8 cellular contexts compared by ENCODE assay signal in the genomic region with DNA sequence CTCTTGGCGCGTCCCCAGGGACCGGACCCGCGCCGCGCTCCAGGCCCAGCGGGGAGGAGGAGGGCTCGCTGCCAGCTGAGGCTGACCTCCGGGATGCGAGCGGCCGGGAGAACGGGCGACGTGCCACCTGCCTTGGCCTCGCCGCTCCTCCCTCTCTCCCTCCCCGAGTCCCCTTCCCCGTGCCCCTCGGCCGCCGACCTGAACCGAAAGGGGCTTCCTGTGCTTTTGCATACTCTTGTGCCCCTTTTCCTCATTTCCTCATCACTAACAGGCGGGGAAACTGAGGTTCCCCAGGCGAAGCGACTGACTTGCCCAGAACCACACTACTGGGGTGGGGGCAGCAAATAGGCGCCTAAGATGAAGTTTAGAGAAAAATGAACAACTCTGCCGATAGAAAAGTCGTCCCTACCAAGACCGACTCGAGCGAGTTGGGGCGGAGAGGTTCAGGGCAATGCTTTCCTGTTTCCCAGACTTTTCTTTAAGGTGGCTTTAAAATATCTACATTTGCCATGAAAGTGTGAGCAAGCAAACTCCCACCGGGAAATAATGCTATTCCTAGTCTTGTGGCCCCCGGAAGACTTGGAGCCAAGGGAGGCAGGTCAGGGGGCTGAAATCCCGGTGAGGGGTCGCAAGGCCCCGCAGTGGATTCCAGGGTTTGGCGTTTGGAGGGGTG. TPM values are rescaled to one million over a fixed set of nuclear protein-coding genes. Genes with fewer than 3 reads are reported as not detected.
DNase-seq lines count a peak whose midpoint lies in the region; ATAC-seq and TF ChIP-seq lines count a peak whose summit lies in the region.

No MANE protein-coding gene starts in this region.

- TF ChIP-seq CTCF in Calu3 (IDR thresholded peaks at IDR 0.05; ENCODE audit: unreplicated experiment) = no peak
- TF ChIP-seq CTCF in gastroesophageal sphincter (IDR thresholded peaks at IDR 0.05) = no peak

- H3K9me3 Mint-ChIP-seq in Calu3 (ENCODE audit: low read depth, unreplicated experiment) = no peaks in the 10 kb centered on the region
- H3K9me3 Mint-ChIP-seq in activated CD8-positive, alpha-beta T cell treated with anti-CD3 and anti-CD28 coated beads, Interleukin-2, amount 10 ng/mL, durations not matched to agents 7 days and 5 days (ENCODE audit: insufficient read depth) = no peaks in the 10 kb centered on the region

- POLR2A ChIA-PET in activated CD8-positive, alpha-beta T cell treated with anti-CD3 and anti-CD28 coated beads, Interleukin-2, amount 10 ng/mL, durations not matched to agents 7 days and 5 days (lab: Charles Lee) = interaction anchor here (0.5 to 4.1 kb wide), 26 partner anchors 8 to 373 kb away, joined by 3 to 25 read pairs (median 4); partner anchors contain the start of genes ATP6V0E1, BNIP1, ERGIC1 and RPL26L1

- no peak for TF ChIP-seq POLR2A in gastroesophageal sphincter (IDR thresholded peaks at IDR 0.05)

- WGBS in HUES64 = under 1% methylated on average over 40 of the region's 40 CpGs
- WGBS in gastroesophageal sphincter (ENCODE audit: low coverage in 1 of 2), 2 donors = 0 to 3% methylated on average over 6 to 7 of the region's 40 CpGs

- peak overlapping the region; percentile 87 for H3K4me3 ChIP-seq in HUES64 (ENCODE audit: low read length)
- H3K4me3 ChIP-seq in gastroesophageal sphincter = peak overlapping the region; percentile 39 to 69
- H3K4me3 ChIP-seq in rectal smooth muscle tissue (ENCODE audit: low read length) = peak overlapping the region; percentile 75

- H3K4me1 Mint-ChIP-seq in Calu3 (ENCODE audit: low read depth, unreplicated experiment) = peaks cover 65% of the 10 kb centered on the region
- H3K4me1 Mint-ChIP-seq in activated CD8-positive, alpha-beta T cell treated with anti-CD3 and anti-CD28 coated beads, Interleukin-2, amount 10 ng/mL, durations not matched to agents 7 days and 5 days (ENCODE audit: low read depth) = peaks cover 52% of the 10 kb centered on the region

- TF ChIP-seq EP300 in gastroesophageal sphincter (IDR thresholded peaks at IDR 0.05) = no peak

- no peak for DNase-seq in Calu3
- DNase-seq in activated CD8-positive, alpha-beta T cell treated with anti-CD3 and anti-CD28 coated beads, Interleukin-2, amount 10 ng/mL, durations not matched to agents 7 days and 5 days = no peak
- no peak for DNase-seq in NK-92 (lab: John Stamatoyannopoulos, UW; ENCODE audit: unreplicated experiment)
- no peak for DNase-seq in D341Med (ENCODE audit: low spot score)
- DNase-seq in NOMO-1 treated with dmso at 0.1 percent for 144 hours (lab: John Stamatoyannopoulos, UW; ENCODE audit: unreplicated experiment) = no peak

- peak overlapping the region; percentile 95 for H3K27ac Mint-ChIP-seq in Calu3 (ENCODE audit: unreplicated experiment)
- peak overlapping the region; percentile 99 for H3K27ac Mint-ChIP-seq in activated CD8-positive, alpha-beta T cell treated with anti-CD3 and anti-CD28 coated beads, Interleukin-2, amount 10 ng/mL, durations not matched to agents 7 days and 5 days

- H3K9me3 ChIP-seq in HUES64 (ENCODE audit: insufficient read depth, low read depth, low read length) (no peaks in the 10 kb centered on the region), gastroesophageal sphincter (no peaks in the 10 kb centered on the region)

- intact Hi-C loops in Calu3 (cut with micrococcal nuclease; ENCODE audit: unreplicated experiment) = loop anchor here (1.0 to 5.0 kb wide), 3 partner anchors 36 to 131 kb away; partner anchors contain the start of gene ERGIC1

- H3K36me3 Mint-ChIP-seq in Calu3 (ENCODE audit: insufficient read depth, unreplicated experiment) = peaks cover 72% of the 10 kb centered on the region
- peaks cover 19% of the 10 kb centered on the region for H3K36me3 Mint-ChIP-seq in activated CD8-positive, alpha-beta T cell treated with anti-CD3 and anti-CD28 coated beads, Interleukin-2, amount 10 ng/mL, durations not matched to agents 7 days and 5 days (ENCODE audit: low read depth)

- H3K36me3 ChIP-seq in HUES64 (ENCODE audit: insufficient read depth, low read length) = peaks cover 23% of the 10 kb centered on the region
- peaks cover 6 to 31% of the 10 kb centered on the region in 2 donors for H3K36me3 ChIP-seq in gastroesophageal sphincter
- H3K36me3 ChIP-seq in rectal smooth muscle tissue (ENCODE audit: control insufficient read depth, insufficient read depth, low read length) = peaks cover 24% of the 10 kb centered on the region

- H3K4me1 ChIP-seq in HUES64 (ENCODE audit: insufficient read depth, low read length) = peaks cover 15% of the 10 kb centered on the region
- H3K4me1 ChIP-seq in gastroesophageal sphincter = peaks cover 0 to 58% (median 20%) of the 10 kb centered on the region in 3 donors
- peaks cover 29% of the 10 kb centered on the region for H3K4me1 ChIP-seq in rectal smooth muscle tissue (ENCODE audit: control insufficient read depth, insufficient read depth, low read length)

- ATAC-seq in activated CD8-positive, alpha-beta T cell treated with anti-CD3 and anti-CD28 coated beads, Interleukin-2, amount 10 ng/mL, durations not matched to agents 7 days and 5 days = no peak
- ATAC-seq in gastroesophageal sphincter = no peak

- H3K27ac ChIP-seq in HUES64 (ENCODE audit: low read depth, low read length) = peak overlapping the region; percentile 76
- H3K27ac ChIP-seq in gastroesophageal sphincter = peak overlapping the region; percentile 95 to 99 (median 97)
- peak overlapping the region; percentile 99 for H3K27ac ChIP-seq in rectal smooth muscle tissue (ENCODE audit: low read depth, low read length)

- BruUV-seq in Calu3 (replicated peaks; lab: Mats Ljungman, UMichigan) = TSS peak; percentile 84

- no peaks in the 10 kb centered on the region for H3K27me3 Mint-ChIP-seq in Calu3 (ENCODE audit: unreplicated experiment)
- no peaks in the 10 kb centered on the region for H3K27me3 Mint-ChIP-seq in activated CD8-positive, alpha-beta T cell treated with anti-CD3 and anti-CD28 coated beads, Interleukin-2, amount 10 ng/mL, durations not matched to agents 7 days and 5 days (ENCODE audit: low read depth)

- H3K9ac ChIP-seq in HUES64 (ENCODE audit: low read depth, low read length) (peak overlapping the region; percentile 59), rectal smooth muscle tissue (ENCODE audit: low read length) (peak overlapping the region; percentile 96)

- peaks cover 31% of the 10 kb centered on the region for H3K27me3 ChIP-seq in HUES64 (ENCODE audit: insufficient read depth, low read length)
- H3K27me3 ChIP-seq in gastroesophageal sphincter = no peaks in the 10 kb centered on the region
- no peaks in the 10 kb centered on the region for H3K27me3 ChIP-seq in rectal smooth muscle tissue (ENCODE audit: control insufficient read depth, insufficient read depth, low read length)

- CTCF ChIA-PET in Calu3 (lab: Charles Lee) = interaction anchor here (0.6 to 3.8 kb wide), 23 partner anchors 12 to 263 kb away, joined by 3 to 20 read pairs (median 4); no protein-coding TSS in a partner anchor
- CTCF ChIA-PET in activated CD8-positive, alpha-beta T cell treated with anti-CD3 and anti-CD28 coated beads, Interleukin-2, amount 10 ng/mL, durations not matched to agents 7 days and 5 days (lab: Charles Lee) = interaction anchor here (0.6 to 4.6 kb wide), 35 partner anchors 11 to 189 kb away, joined by 3 to 59 read pairs (median 5); no protein-coding TSS in a partner anchor

- H3K4me3 Mint-ChIP-seq in Calu3 (ENCODE audit: low read depth, unreplicated experiment) = peak overlapping the region; percentile 88
- H3K4me3 Mint-ChIP-seq in activated CD8-positive, alpha-beta T cell treated with anti-CD3 and anti-CD28 coated beads, Interleukin-2, amount 10 ng/mL, durations not matched to agents 7 days and 5 days = peak overlapping the region; percentile 90

RNA-seq across cellular contexts. Expression of gene DUSP1, which starts 0.6 kb away (rescaled TPM):
- 38.1 and 50.5 TPM in 2 replicates for total RNA-seq in Calu3 (2022)
- polyA plus RNA-seq in HUES64 (2013, experiment 1 of 2) = 6.8 TPM
- polyA plus RNA-seq in HUES64 (2013, experiment 2 of 2) = 6.7 TPM
- 10 to 100 TPM; 55.6 to 56.6 TPM for total RNA-seq in activated CD8-positive, alpha-beta T cell treated with anti-CD3 and anti-CD28 coated beads, Interleukin-2, amount 10 ng/mL, durations not matched to agents 7 days and 5 days
- total RNA-seq in gastroesophageal sphincter = 100 to 1,000 TPM; 488 to 965 (median 649) TPM
